1 cellular context compared by ENCODE assay signal in the genomic region with DNA sequence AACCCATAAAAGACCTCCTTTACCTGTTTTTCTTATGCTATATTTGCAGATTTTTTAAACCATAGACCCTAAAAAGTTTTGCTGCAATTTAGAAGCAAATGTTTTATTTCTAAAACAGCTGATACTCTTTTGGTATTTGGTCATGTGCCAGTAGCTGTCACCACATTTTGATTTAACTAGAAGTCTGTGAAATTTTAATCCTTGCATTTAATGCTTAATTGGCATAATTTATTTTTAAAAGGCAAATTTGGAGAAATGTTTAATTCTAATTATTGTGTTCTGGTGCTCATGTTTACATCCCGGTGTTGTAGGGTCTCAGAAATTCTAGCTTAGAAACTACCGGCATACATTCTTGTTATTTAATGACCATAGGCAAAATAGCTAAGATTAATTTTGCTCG.
TF ChIP-seq lines count a peak whose summit lies in the region.

No MANE protein-coding gene starts in this region.

TF ChIP-seq in GM23338, 12 proteins besides CTCF, POLR2A, EP300 and RAD21 (continued from another document):
- TF ChIP-seq ZNF331 (CRISPR knock-in tag; IDR thresholded peaks at IDR 0.05; ENCODE audit: low read depth) = no peak
- TF ChIP-seq EZH2phosphoT487 (IDR thresholded peaks at IDR 0.05; ENCODE audit: unreplicated experiment) = no peak
TF ChIP-seq in GM23338: peak in this region for 0.
